1 cellular context compared by ENCODE assay signal in the genomic region with DNA sequence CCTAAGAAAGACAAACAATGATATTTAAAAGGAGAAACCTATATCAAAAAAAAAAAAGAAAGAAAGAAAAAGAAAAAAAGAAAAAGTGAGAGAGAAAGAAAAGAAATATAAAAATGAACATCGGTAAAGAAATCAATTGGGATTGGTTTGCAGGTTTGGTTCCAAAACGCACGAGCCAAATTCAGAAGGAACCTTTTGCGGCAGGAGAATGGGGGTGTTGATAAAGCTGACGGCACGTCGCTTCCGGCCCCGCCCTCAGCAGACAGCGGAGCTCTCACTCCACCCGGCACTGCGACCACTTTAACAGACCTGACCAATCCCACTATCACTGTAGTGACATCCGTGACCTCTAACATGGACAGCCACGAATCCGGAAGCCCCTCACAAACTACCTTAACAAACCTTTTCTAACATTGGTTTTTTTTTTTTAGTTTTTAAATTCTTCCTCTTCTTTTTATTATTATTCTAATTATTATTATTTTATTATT.
TF ChIP-seq lines count a peak whose summit lies in the region.

No MANE protein-coding gene starts in this region.

TF ChIP-seq in H1, 55 proteins besides CTCF, POLR2A, EP300 and RAD21:
- TF ChIP-seq BCL11A (IDR thresholded peaks at IDR 0.05; ENCODE audit: low read depth in 2 of 2, low read length in 2 of 2), result no peak
- TF ChIP-seq CHD2 (IDR thresholded peaks at IDR 0.05; ENCODE audit: low read length), result no peak
- TF ChIP-seq KDM5A (IDR thresholded peaks at IDR 0.05; ENCODE audit: low read length), result no peak
- TF ChIP-seq SUZ12 (IDR thresholded peaks at IDR 0.05; ENCODE audit: low read length), result no peak
- TF ChIP-seq JUND (IDR thresholded peaks at IDR 0.05; ENCODE audit: low read length), result 0 out of 2 replicates have a peak, but pooled peaks have one; percentile 9
- no peak for TF ChIP-seq SIRT6 (IDR thresholded peaks at IDR 0.05; ENCODE audit: low read length)
- no peak for TF ChIP-seq KDM1A (IDR thresholded peaks at IDR 0.05; ENCODE audit: borderline replicate concordance, low read length)
- no peak for TF ChIP-seq NANOG (IDR thresholded peaks at IDR 0.05; ENCODE audit: insufficient read depth, low read depth, low read length, poor library complexity, severe bottlenecking)
- no peak for TF ChIP-seq RFX5 (IDR thresholded peaks at IDR 0.05; ENCODE audit: borderline replicate concordance, low read depth, low read length)
- TF ChIP-seq, protein P1, sequence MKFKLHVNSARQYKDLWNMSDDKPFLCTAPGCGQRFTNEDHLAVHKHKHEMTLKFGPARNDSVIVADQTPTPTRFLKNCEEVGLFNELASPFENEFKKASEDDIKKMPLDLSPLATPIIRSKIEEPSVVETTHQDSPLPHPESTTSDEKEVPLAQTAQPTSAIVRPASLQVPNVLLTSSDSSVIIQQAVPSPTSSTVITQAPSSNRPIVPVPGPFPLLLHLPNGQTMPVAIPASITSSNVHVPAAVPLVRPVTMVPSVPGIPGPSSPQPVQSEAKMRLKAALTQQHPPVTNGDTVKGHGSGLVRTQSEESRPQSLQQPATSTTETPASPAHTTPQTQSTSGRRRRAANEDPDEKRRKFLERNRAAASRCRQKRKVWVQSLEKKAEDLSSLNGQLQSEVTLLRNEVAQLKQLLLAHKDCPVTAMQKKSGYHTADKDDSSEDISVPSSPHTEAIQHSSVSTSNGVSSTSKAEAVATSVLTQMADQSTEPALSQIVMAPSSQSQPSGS (IDR thresholded peaks at IDR 0.05; ENCODE audit: low read length), result no peak
- no peak for TF ChIP-seq SP1 (IDR thresholded peaks at IDR 0.05; ENCODE audit: low read depth, low read length)
- TF ChIP-seq CREB1 (IDR thresholded peaks at IDR 0.05), result peak; percentile 45; the same call in 1 of the 2 replicates
- peak; percentile 39 for TF ChIP-seq KDM4A (IDR thresholded peaks at IDR 0.05; ENCODE audit: low read depth, low read length, severe bottlenecking)
- no peak for TF ChIP-seq CTBP2 (IDR thresholded peaks at IDR 0.05; ENCODE audit: borderline replicate concordance, insufficient read depth, insufficient read length, low read length)
- TF ChIP-seq, protein P2, sequence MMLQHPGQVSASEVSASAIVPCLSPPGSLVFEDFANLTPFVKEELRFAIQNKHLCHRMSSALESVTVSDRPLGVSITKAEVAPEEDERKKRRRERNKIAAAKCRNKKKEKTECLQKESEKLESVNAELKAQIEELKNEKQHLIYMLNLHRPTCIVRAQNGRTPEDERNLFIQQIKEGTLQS (IDR thresholded peaks at IDR 0.05; ENCODE audit: insufficient read depth, low read depth, low read length), result no peak
